ENCODE assay signal across 1 cellular context in genomic region chr1:12717301-12717838, GRCh38.
TF ChIP-seq lines count a peak whose summit lies in the region.

No MANE protein-coding gene starts in this region.

TF ChIP-seq in SK-N-SH treated with all-trans-retinoic acid at 6 μM for 48 hours, 23 proteins besides CTCF, POLR2A, EP300 and RAD21 (continued from another document):
- TF ChIP-seq POU6F1 (CRISPR knock-in tag; IDR thresholded peaks at IDR 0.05; ENCODE audit: borderline replicate concordance, low read depth), result no peak
- no peak for TF ChIP-seq SNAI2 (CRISPR knock-in tag; IDR thresholded peaks at IDR 0.05)
- TF ChIP-seq TCF4 (CRISPR knock-in tag; IDR thresholded peaks at IDR 0.05; ENCODE audit: borderline replicate concordance), result no peak
- no peak for TF ChIP-seq TOX (CRISPR knock-in tag; IDR thresholded peaks at IDR 0.05; ENCODE audit: borderline replicate concordance)
- no peak for TF ChIP-seq PPARA (CRISPR knock-in tag; IDR thresholded peaks at IDR 0.05; ENCODE audit: borderline replicate concordance)
- no peak for TF ChIP-seq CSDC2 (CRISPR knock-in tag; IDR thresholded peaks at IDR 0.05)
TF ChIP-seq in SK-N-SH treated with all-trans-retinoic acid at 6 μM for 48 hours: peak in this region for 0.
